ENCODE assay signal across 8 cellular contexts in genomic region chr2:66432801-66433694, GRCh38. TPM values are rescaled to one million over a fixed set of nuclear protein-coding genes. Genes with fewer than 3 reads are reported as not detected.
A peak's percentile ranks its signal among the peaks of the same experiment; 100 is the strongest.
DNase-seq lines count a peak whose midpoint lies in the region; ATAC-seq and TF ChIP-seq lines count a peak whose summit lies in the region.

No MANE protein-coding gene starts in this region.

- DNase-seq in Calu3, result peak; percentile 90
- peak; percentile 81 to 83 for DNase-seq in PC-9
- peak; percentile 96 for DNase-seq in cerebellum (ENCODE audit: low spot score)
- no peak for DNase-seq in CD1c-positive myeloid dendritic cell (ENCODE audit: extremely low spot score)

- no TSS peak for BruUV-seq in Calu3 (replicated peaks; lab: Mats Ljungman, UMichigan)
- BruUV-seq in PC-9 (replicated peaks; lab: Mats Ljungman, UMichigan), result no TSS peak

- no peaks in the 10 kb centered on the region for H3K9me2 ChIP-seq in PC-9 (ENCODE audit: insufficient read depth)

- H3K4me1 Mint-ChIP-seq in Calu3 (ENCODE audit: low read depth, unreplicated experiment), result peaks cover 19% of the 10 kb centered on the region

- H3K79me2 ChIP-seq in KMS-11 (ENCODE audit: insufficient read depth, low read depth) (peaks cover 28% of the 10 kb centered on the region), PC-9 (ENCODE audit: low read depth) (no peaks in the 10 kb centered on the region)

- H3K27me3 Mint-ChIP-seq in Calu3 (ENCODE audit: unreplicated experiment), result no peaks in the 10 kb centered on the region

- peaks cover 20% of the 10 kb centered on the region for H3K4me1 ChIP-seq in KMS-11 (ENCODE audit: low read depth, poor library complexity, severe bottlenecking)
- peaks cover 13% of the 10 kb centered on the region for H3K4me1 ChIP-seq in PC-9 (replicated peaks; ENCODE audit: insufficient read depth)
- peaks cover 12% of the 10 kb centered on the region for H3K4me1 ChIP-seq in iPS-20b (ENCODE audit: insufficient read depth, low read length)
- H3K4me1 ChIP-seq in rectal smooth muscle tissue (ENCODE audit: control insufficient read depth, insufficient read depth, low read length), result peaks cover 3% of the 10 kb centered on the region

- H3K9me3 Mint-ChIP-seq in Calu3 (ENCODE audit: low read depth, unreplicated experiment), result no peaks in the 10 kb centered on the region

- peak overlapping the region; percentile 75 for H3K27ac Mint-ChIP-seq in Calu3 (ENCODE audit: unreplicated experiment)

- POLR2A ChIA-PET in PC-9 (lab: Charles Lee; ENCODE audit: unreplicated experiment), result interaction anchor here (0.6 to 0.7 kb wide), 2 partner anchors 430 to 875 kb away, joined by 3 to 4 read pairs; no protein-coding TSS in a partner anchor

- TF ChIP-seq CTCF in Calu3 (IDR thresholded peaks at IDR 0.05; ENCODE audit: unreplicated experiment), result no peak
- no peak for TF ChIP-seq CTCF in KMS-11 (conservative IDR thresholded peaks at IDR 0.05; ENCODE audit: low read depth, low read length)
- no peak for TF ChIP-seq CTCF in PC-9 (conservative IDR thresholded peaks at IDR 0.05)

- peaks cover 35% of the 10 kb centered on the region for H3K36me3 Mint-ChIP-seq in Calu3 (ENCODE audit: insufficient read depth, unreplicated experiment)

- H4K20me1 ChIP-seq in KMS-11 (ENCODE audit: insufficient read depth) (no peaks in the 10 kb centered on the region), PC-9 (ENCODE audit: insufficient read depth) (no peaks in the 10 kb centered on the region)

- H3K9me3 ChIP-seq in PC-9 (ENCODE audit: insufficient read depth, low read depth) (no peaks in the 10 kb centered on the region), iPS-20b (ENCODE audit: insufficient read depth, low read depth, low read length) (no peaks in the 10 kb centered on the region)

- CTCF ChIA-PET in Calu3 (lab: Charles Lee) (interaction anchor here (0.8 to 2.1 kb wide), 3 partner anchors 143 to 1598 kb away, joined by 3 to 13 read pairs (median 3); no protein-coding TSS in a partner anchor), PC-9 (lab: Charles Lee) (interaction anchor here (0.7 to 2.2 kb wide), 3 partner anchors 63 to 796 kb away, joined by 3 to 21 read pairs (median 9); no protein-coding TSS in a partner anchor)

- no peak for ATAC-seq in HG02840 (IDR thresholded peaks at IDR 0.05; ENCODE audit: low FRiP score, unreplicated experiment)

- H3K4me2 ChIP-seq in KMS-11, result peak overlapping the region; percentile 82
- peak overlapping the region; percentile 99 for H3K4me2 ChIP-seq in PC-9

- H3K4me3 ChIP-seq in KMS-11 (IDR thresholded peaks at IDR 0.05; ENCODE audit: insufficient read depth, low read depth, low read length) (peak overlapping the region; percentile 95), PC-9 (peak overlapping the region; percentile 72), iPS-20b (ENCODE audit: low read length) (peak overlapping the region; percentile 71), rectal smooth muscle tissue (ENCODE audit: low read length) (peak overlapping the region; percentile 92)

- H3K9ac ChIP-seq in KMS-11 (peak overlapping the region; percentile 92), iPS-20b (ENCODE audit: low read depth, low read length) (peak overlapping the region; percentile 81; the same call in 1 of the 2 replicates), rectal smooth muscle tissue (ENCODE audit: low read length) (peak overlapping the region; percentile 58)

- no peaks in the 10 kb centered on the region for H3K27me3 ChIP-seq in KMS-11 (ENCODE audit: insufficient read depth, low read depth)
- H3K27me3 ChIP-seq in PC-9 (ENCODE audit: insufficient read depth, low read depth), result no peaks in the 10 kb centered on the region
- peaks cover 100% of the 10 kb centered on the region for H3K27me3 ChIP-seq in iPS-20b (ENCODE audit: insufficient read depth, low read length)
- H3K27me3 ChIP-seq in rectal smooth muscle tissue (ENCODE audit: control insufficient read depth, insufficient read depth, low read length), result peaks cover 4% of the 10 kb centered on the region

- H2AFZ ChIP-seq in KMS-11 (ENCODE audit: low read depth) (peak overlapping the region; percentile 98), PC-9 (peak overlapping the region; percentile 94)

- H3F3A ChIP-seq in PC-9 (ENCODE audit: insufficient read depth, low read depth), result peaks cover 6% of the 10 kb centered on the region

- H3K4me3 Mint-ChIP-seq in Calu3 (ENCODE audit: low read depth, unreplicated experiment), result peak overlapping the region; percentile 74

- intact Hi-C loops in Calu3 (cut with micrococcal nuclease; ENCODE audit: unreplicated experiment), result loop anchor here (5.0 to 10.0 kb wide), 5 partner anchors 784 to 1414 kb away; partner anchors contain the start of gene ETAA1
- intact Hi-C loops in PC-9 (cut with micrococcal nuclease; ENCODE audit: unreplicated experiment), result loop anchor here (1.0 kb wide), 2 partner anchors 57 to 142 kb away; no protein-coding TSS in a partner anchor

- H3K36me3 ChIP-seq in KMS-11 (ENCODE audit: insufficient read depth) (no peaks in the 10 kb centered on the region), PC-9 (ENCODE audit: low read depth) (no peaks in the 10 kb centered on the region), iPS-20b (ENCODE audit: insufficient read depth, low read depth, low read length) (no peaks in the 10 kb centered on the region), rectal smooth muscle tissue (ENCODE audit: control insufficient read depth, insufficient read depth, low read length) (peaks cover 3% of the 10 kb centered on the region)

- H3K27ac ChIP-seq in KMS-11 (peak overlapping the region; percentile 94), PC-9 (no peak overlapping the region), iPS-20b (ENCODE audit: low read length) (no peak overlapping the region), rectal smooth muscle tissue (ENCODE audit: low read depth, low read length) (peak overlapping the region; percentile 98)

RNA-seq across cellular contexts. Expression of gene MEIS1, which starts 1.9 kb away (rescaled TPM):
- 8.1 and 11.5 TPM in 2 replicates for total RNA-seq in Calu3 (2022)
- total RNA-seq in PC-9 (2021), result 5.4 and 9.1 TPM in 2 replicates
- total RNA-seq in cerebellum, result 180 TPM

Comparison
In these comparisons a context has a peak if more than half of its experiments do, and no peak if none do; other contexts are left out.
1. H3K27ac ChIP-seq: peak in KMS-11 (single experiment) and rectal smooth muscle tissue (single experiment); none in PC-9 (single experiment) and iPS-20b (single experiment).
2. RNA of gene MEIS1, which starts 1.9 kb away (total RNA-seq): 180 TPM in cerebellum (single experiment); 8.1 to 11.5 TPM in Calu3 and 5.4 to 9.1 TPM in PC-9; every median in the first group is over 10 times any median in the second.
3. Peak in every context shown above with its lines, with median percentiles within 50 percentile points of each other: H3K4me3 ChIP-seq and H3K9ac ChIP-seq.